In genomic region chr16:75262104-75262799, GRCh38 we compare ENCODE assay signal across 14 cellular contexts. TPM values are rescaled to one million over a fixed set of nuclear protein-coding genes. Genes with fewer than 3 reads are reported as not detected.
DNase-seq lines count a peak whose midpoint lies in the region; ATAC-seq and TF ChIP-seq lines count a peak whose summit lies in the region.
"Had no signal": no experiment of that assay in that cellular context is flagged by ENCODE, and none has a peak within 500 bp of the region (broad histone marks: within the 10 kb centered on the region; RNA-seq: fewer than 3 reads in every experiment).

No MANE protein-coding gene starts in this region.

- 54 to 78% (median 73%) methylated on average over 11 to 14 of the region's 14 CpGs for WGBS in spleen, 5 donors

- H3K9me3 Mint-ChIP-seq in CD14-positive monocyte = peaks cover 0 to 12% (median 2%) of the 10 kb centered on the region in 7 donors
- H3K9me3 Mint-ChIP-seq: IgD-negative memory B cell had no signal

- H3K4me3 ChIP-seq in choroid plexus epithelial cell (ENCODE audit: low read depth, low read length) (no peak overlapping the region), spleen (peak overlapping the region in 2 of 8 donors; percentile 75 to 83)

- TF ChIP-seq CTCF in choroid plexus epithelial cell (conservative IDR thresholded peaks at IDR 0.05; ENCODE audit: low read depth, low read length) = no peak
- TF ChIP-seq CTCF in spleen (IDR thresholded peaks at IDR 0.05 in 8 of 11, conservative IDR thresholded peaks at IDR 0.05 in 3 of 11) = peak in 1 of 11 experiments; percentile 11
- no peak for TF ChIP-seq CTCF in CD14-positive monocyte (IDR thresholded peaks at IDR 0.05)

- no peak overlapping the region for H3K27ac Mint-ChIP-seq in CD14-positive monocyte
- H3K27ac Mint-ChIP-seq: IgD-negative memory B cell had no signal

- H3K36me3 Mint-ChIP-seq in CD14-positive monocyte = peaks cover 0 to 1% of the 10 kb centered on the region in 2 donors
- H3K36me3 Mint-ChIP-seq: IgD-negative memory B cell had no signal

- ATAC-seq in left lobe of liver = peak; percentile 59

- peak overlapping the region in 6 of 8 donors; percentile 89 to 97 (median 93) for H3K27ac ChIP-seq in spleen

- H3K27me3 Mint-ChIP-seq in CD14-positive monocyte (ENCODE audit: low read depth in 3 of 3) = peaks cover 82 to 97% (median 90%) of the 10 kb centered on the region in 3 donors

- H3K4me1 Mint-ChIP-seq in CD14-positive monocyte = peaks cover 5% of the 10 kb centered on the region

- H3K4me1 ChIP-seq in spleen = peaks cover 34 to 97% (median 63%) of the 10 kb centered on the region in 6 donors

- TF ChIP-seq POLR2A in spleen (IDR thresholded peaks at IDR 0.05) = no peak

- intact Hi-C loops in spleen (cut with DNase I; ENCODE audit: low total_unique reads) = no loop called here
- intact Hi-C loops in CD14-positive monocyte (cut with micrococcal nuclease) = no loop called here

- H3K9me3 ChIP-seq in spleen = no peaks in the 10 kb centered on the region

- DNase-seq in HT-29 (ENCODE audit: low spot score) (peak; percentile 66), choroid plexus epithelial cell (ENCODE audit: low read depth) (peak; percentile 38), left lobe of liver (ENCODE audit: low spot score) (peak; percentile 88), spleen (no peak), CD14-positive monocyte (ENCODE audit: low spot score) (no peak)
- no peak for DNase-seq in effector CD8-positive, alpha-beta T cell (lab: John Stamatoyannopoulos, UW)
- DNase-seq in activated naive CD4-positive, alpha-beta T cell treated with Interleukin-2 at 50 U/mL for 16 hours = no peak
- DNase-seq in activated CD4-positive, alpha-beta T cell treated with anti-CD3 and anti-CD28 coated beads, Interleukin-2, amount 50 U/mL, for 48 hours = no peak
- DNase-seq: activated CD8-positive, alpha-beta memory T cell treated with anti-CD3 and anti-CD28 coated beads, Interleukin-2, amount 50 U/mL, for 4 hours; central memory CD4-positive, alpha-beta T cell; stimulated activated CD8-positive, alpha-beta memory T cell treated with anti-CD3 and anti-CD28 coated beads, Interleukin-4, amount 100 ng/mL, for 48 hours had no signal

- H3K27me3 ChIP-seq in spleen (replicated peaks in 1 of 7) = peaks cover 0 to 86% (median 20%) of the 10 kb centered on the region in 7 donors

- peak overlapping the region in 1 of 2 donors; percentile 64 for H3K4me3 Mint-ChIP-seq in CD14-positive monocyte

- H3K36me3 ChIP-seq in spleen = no peaks in the 10 kb centered on the region

RNA-seq across cellular contexts. Expression of gene BCAR1, which starts 10.8 kb away (rescaled TPM):
- total RNA-seq in HT-29 (2014; rRNA removed; shearing (Covaris generic)) = 230 and 270 TPM in 2 replicates
- 39.2 TPM for total RNA-seq in left lobe of liver
- total RNA-seq in spleen = 100 to 1,000 TPM in 3 of 7 donors, 10 to 100 TPM in 4; 62.2 to 164 (median 79.8) TPM
- polyA plus RNA-seq in spleen = 10 to 100 TPM; 14.6 to 71.2 (median 29.7) TPM
- polyA plus RNA-seq in CD14-positive monocyte = not detected
- polyA plus RNA-seq: IgD-negative memory B cell had no signal

RNA-seq across cellular contexts. Expression of gene CTRB1, which starts 43.5 kb away (rescaled TPM):
- not detected in 2 replicates for total RNA-seq in HT-29 (2014; rRNA removed; shearing (Covaris generic))
- 9.7 TPM for total RNA-seq in left lobe of liver
- 10 to 100 TPM in 1 of 7 donors, 1 to 10 TPM in 4, not detected in 2; 2.2 to 25.2 (median 4.4) TPM for total RNA-seq in spleen
- polyA plus RNA-seq in spleen = 1 to 10 TPM in 2 of 3 donors, under 1 TPM in 1; 0.59 to 2.7 (median 1.5) TPM
- polyA plus RNA-seq in CD14-positive monocyte = not detected
- total RNA-seq: NCI-H460, renal cortical epithelial cell had no signal
- polyA plus RNA-seq: IgD-negative memory B cell had no signal

RNA-seq across cellular contexts. Expression of gene CTRB2, which starts 55.3 kb away (rescaled TPM):
- not detected in 2 replicates for total RNA-seq in HT-29 (2014; rRNA removed; shearing (Covaris generic))
- total RNA-seq in left lobe of liver (12.7 TPM), spleen (10 to 100 TPM in 1 of 7 donors, 1 to 10 TPM in 5, not detected in 1; 1.3 to 11.8 (median 3.7) TPM)
- polyA plus RNA-seq in spleen (1 to 10 TPM in 2 of 3 donors, under 1 TPM in 1; 0.58 to 1.3 (median 1.2) TPM), CD14-positive monocyte (not detected)
- total RNA-seq: NCI-H460, renal cortical epithelial cell had no signal
- polyA plus RNA-seq: IgD-negative memory B cell had no signal

Comparison
In these comparisons a context has a peak if more than half of its experiments do, and no peak if none do; other contexts are left out.
1. DNase-seq: peak in HT-29 (single experiment), choroid plexus epithelial cell (single experiment) and left lobe of liver (single experiment); none in spleen (single experiment), effector CD8-positive, alpha-beta T cell (single experiment), CD14-positive monocyte (single experiment), activated naive CD4-positive, alpha-beta T cell treated with Interleukin-2 at 50 U/mL for 16 hours (single experiment) and activated CD4-positive, alpha-beta T cell treated with anti-CD3 and anti-CD28 coated beads, Interleukin-2, amount 50 U/mL, for 48 hours (0 of 2).